19 cellular contexts compared by ENCODE assay signal in genomic region chr15:80527406-80527805, GRCh38.
"Had no signal": no experiment of that assay in that cellular context is flagged by ENCODE, and none has a peak within 500 bp of the region (broad histone marks: within the 10 kb centered on the region; RNA-seq: fewer than 3 reads in every experiment).

No MANE protein-coding gene starts in this region.

- H2AFZ ChIP-seq: hepatocyte had no signal

- H3K4me1 ChIP-seq: colonic mucosa, foreskin keratinocyte, uterus had no signal

- H3K36me3 ChIP-seq: colonic mucosa, neutrophil, right atrium auricular region, suprapubic skin, tibial artery, upper lobe of left lung, uterus had no signal

- H3K9me3 ChIP-seq: colonic mucosa, neutrophil, right atrium auricular region, suprapubic skin, tibial artery, upper lobe of left lung, uterus had no signal

- H3K27me3 ChIP-seq: colonic mucosa, hepatocyte, right atrium auricular region, suprapubic skin, tibial artery, upper lobe of left lung, uterus had no signal

- DNase-seq: colonic mucosa; dermis blood vessel endothelial cell; effector CD4-positive, alpha-beta T cell; foreskin keratinocyte; head of caudate nucleus; kidney; left cardiac atrium; naive thymus-derived CD8-positive, alpha-beta T cell; stimulated activated CD4-positive, alpha-beta T cell treated with anti-CD3 and anti-CD28 coated beads, Interleukin-4, amount 100 ng/mL, for 1 hour; stimulated activated CD8-positive, alpha-beta memory T cell treated with anti-CD3 and anti-CD28 coated beads, Interleukin-4, amount 100 ng/mL, for 48 hours; stimulated activated naive CD8-positive, alpha-beta T cell treated with anti-CD3 and anti-CD28 coated beads, Interleukin-15, Interleukin-2, amounts not matched to agents 100 U/mL and 50 U/mL, for 24 hours; tibial artery; uterus had no signal

- H3K4me3 ChIP-seq: colonic mucosa, hepatocyte, right atrium auricular region, suprapubic skin, tibial artery, upper lobe of left lung, uterus had no signal

- H3K4me2 ChIP-seq: hepatocyte had no signal

- H3K27ac ChIP-seq: colonic mucosa, foreskin keratinocyte, hepatocyte, neutrophil, suprapubic skin, tibial artery, uterus had no signal

- H3K79me2 ChIP-seq: hepatocyte had no signal

- ATAC-seq: foreskin keratinocyte; naive thymus-derived CD8-positive, alpha-beta T cell; stimulated activated effector memory CD8-positive, alpha-beta T cell treated with anti-CD3 and anti-CD28 coated beads, Interleukin-12 subunit alpha, Interleukin-12 subunit beta, amount 100 ng/mL, for 72 hours; stimulated activated naive CD8-positive, alpha-beta T cell treated with anti-CD3 and anti-CD28 coated beads, Interleukin-15, Interleukin-2, amounts not matched to agents 100 U/mL and 50 U/mL, for 24 hours had no signal
